ENCODE assay signal across 10 cellular contexts in genomic region chr15:64527263-64527984, GRCh38.
DNase-seq lines count a peak whose midpoint lies in the region; ATAC-seq and TF ChIP-seq lines count a peak whose summit lies in the region.
"Had no signal": no experiment of that assay in that cellular context is flagged by ENCODE, and none has a peak within 500 bp of the region (broad histone marks: within the 10 kb centered on the region; RNA-seq: fewer than 3 reads in every experiment).

No MANE protein-coding gene starts in this region.

- H3K9me3 ChIP-seq in GM23248 (ENCODE audit: low read depth) (no peaks in the 10 kb centered on the region), osteoblast (ENCODE audit: low read depth, low read length) (no peaks in the 10 kb centered on the region)
- H3K9me3 ChIP-seq: ovary had no signal

- H3K4me1 ChIP-seq in GM23248 (ENCODE audit: insufficient read depth) (peaks cover 29% of the 10 kb centered on the region), osteoblast (ENCODE audit: insufficient read depth, low read length) (peaks cover 20% of the 10 kb centered on the region)

- no peak for TF ChIP-seq CTCF in chondrocyte (IDR thresholded peaks at IDR 0.05)
- no peak for TF ChIP-seq CTCF in osteoblast (IDR thresholded peaks at IDR 0.05; ENCODE audit: extremely low read depth, low read depth, low read length)

- H3K9ac ChIP-seq in GM23248 = no peak overlapping the region

- H3K27me3 ChIP-seq in GM23248 (replicated peaks; ENCODE audit: insufficient read depth) (no peaks in the 10 kb centered on the region), osteoblast (ENCODE audit: insufficient read depth, low read length) (no peaks in the 10 kb centered on the region)
- H3K27me3 ChIP-seq: ovary had no signal

- H3K4me2 ChIP-seq in GM23248 (ENCODE audit: unreplicated experiment) (peak overlapping the region; percentile 29), osteoblast (ENCODE audit: insufficient read depth, low read length) (no peak overlapping the region)

- no peaks in the 10 kb centered on the region for H3K36me3 ChIP-seq in GM23248 (ENCODE audit: low read depth)
- no peaks in the 10 kb centered on the region for H3K36me3 ChIP-seq in osteoblast (ENCODE audit: insufficient read depth, low read length)
- H3K36me3 ChIP-seq: ovary had no signal

- H3K27ac ChIP-seq in GM23248 (peak overlapping the region; percentile 54), osteoblast (ENCODE audit: low read depth, low read length) (peak overlapping the region; percentile 50)
- H3K27ac ChIP-seq: ovary had no signal

- peaks cover 28% of the 10 kb centered on the region for H3K4me1 Mint-ChIP-seq in chondrocyte (ENCODE audit: low read depth)

- ATAC-seq in GM21529 (IDR thresholded peaks at IDR 0.05; ENCODE audit: unreplicated experiment) (no peak), HG02763 (IDR thresholded peaks at IDR 0.05; ENCODE audit: unreplicated experiment) (no peak)

- peak; percentile 85 for DNase-seq in GM23248
- peak; percentile 42 for DNase-seq in OCI-M1 (lab: John Stamatoyannopoulos, UW)
- DNase-seq in chondrocyte (ENCODE audit: low spot score) = no peak
- peak; percentile 80 for DNase-seq in osteoblast (ENCODE audit: insufficient read length, low spot score, missing footprints)
- no peak for DNase-seq in stimulated activated CD4-positive, alpha-beta T cell treated with anti-CD3 and anti-CD28 coated beads, Interleukin-4, amount 100 ng/mL, for 24 hours
- DNase-seq in activated CD4-positive, CD25-positive, alpha-beta regulatory T cell treated with anti-CD3 and anti-CD28 coated beads, Interleukin-2, amount 50 U/mL, for 72 hours = no peak
- DNase-seq: NCI-H526 treated with DMSO at 0.1 percent for 48 hours, ovary had no signal

- H4K20me1 ChIP-seq in GM23248 (ENCODE audit: insufficient read depth) (peaks cover 9% of the 10 kb centered on the region; the same call in 1 of the 2 replicates), osteoblast (ENCODE audit: insufficient read depth, low read length) (peaks cover 24% of the 10 kb centered on the region)

- peaks cover 36% of the 10 kb centered on the region for H3F3A ChIP-seq in GM23248 (ENCODE audit: insufficient read depth)

- no peaks in the 10 kb centered on the region for H3K9me3 Mint-ChIP-seq in chondrocyte (ENCODE audit: low read depth)

- peaks cover 94% of the 10 kb centered on the region for H3K79me2 ChIP-seq in GM23248 (ENCODE audit: insufficient read depth)
- H3K79me2 ChIP-seq in osteoblast (ENCODE audit: insufficient read depth, low read length) = peaks cover 71% of the 10 kb centered on the region

- H3K4me3 ChIP-seq in GM23248 (no peak overlapping the region), osteoblast (ENCODE audit: insufficient read depth, low read length) (no peak overlapping the region)
- H3K4me3 ChIP-seq: ovary had no signal

- H3K36me3 Mint-ChIP-seq in chondrocyte (ENCODE audit: low read depth) = peaks cover 3% of the 10 kb centered on the region

- H2AFZ ChIP-seq in GM23248 (no peak overlapping the region), osteoblast (ENCODE audit: low read length) (no peak overlapping the region)

- in situ Hi-C loops in GM23248 (cut with MboI) = no loop called here

- peak overlapping the region; percentile 43 for H3K27ac Mint-ChIP-seq in chondrocyte (ENCODE audit: unreplicated experiment)

- H3K4me3 Mint-ChIP-seq in chondrocyte (ENCODE audit: unreplicated experiment) = no peak overlapping the region

- H3K9me2 ChIP-seq in GM23248 (ENCODE audit: insufficient read depth) = no peaks in the 10 kb centered on the region

- WGBS in GM23248 (ENCODE audit: low coverage in 1 of 2, low lambda C conversion rate in 2 of 2, missing lambda C conversion rate in 2 of 2), 2 experiments = 73 to 78% methylated on average over 4 of the region's 4 CpGs

- no peaks in the 10 kb centered on the region for H3K27me3 Mint-ChIP-seq in chondrocyte (ENCODE audit: low read depth)

Comparison
In these comparisons a context has a peak if more than half of its experiments do, and no peak if none do; other contexts are left out.
1. DNase-seq: peak in GM23248 (single experiment), OCI-M1 (single experiment) and osteoblast (single experiment); none in chondrocyte (single experiment), stimulated activated CD4-positive, alpha-beta T cell treated with anti-CD3 and anti-CD28 coated beads, Interleukin-4, amount 100 ng/mL, for 24 hours (single experiment) and activated CD4-positive, CD25-positive, alpha-beta regulatory T cell treated with anti-CD3 and anti-CD28 coated beads, Interleukin-2, amount 50 U/mL, for 72 hours (single experiment).